Comparison of ENCODE assay signal across 8 cellular contexts in the genomic region with DNA sequence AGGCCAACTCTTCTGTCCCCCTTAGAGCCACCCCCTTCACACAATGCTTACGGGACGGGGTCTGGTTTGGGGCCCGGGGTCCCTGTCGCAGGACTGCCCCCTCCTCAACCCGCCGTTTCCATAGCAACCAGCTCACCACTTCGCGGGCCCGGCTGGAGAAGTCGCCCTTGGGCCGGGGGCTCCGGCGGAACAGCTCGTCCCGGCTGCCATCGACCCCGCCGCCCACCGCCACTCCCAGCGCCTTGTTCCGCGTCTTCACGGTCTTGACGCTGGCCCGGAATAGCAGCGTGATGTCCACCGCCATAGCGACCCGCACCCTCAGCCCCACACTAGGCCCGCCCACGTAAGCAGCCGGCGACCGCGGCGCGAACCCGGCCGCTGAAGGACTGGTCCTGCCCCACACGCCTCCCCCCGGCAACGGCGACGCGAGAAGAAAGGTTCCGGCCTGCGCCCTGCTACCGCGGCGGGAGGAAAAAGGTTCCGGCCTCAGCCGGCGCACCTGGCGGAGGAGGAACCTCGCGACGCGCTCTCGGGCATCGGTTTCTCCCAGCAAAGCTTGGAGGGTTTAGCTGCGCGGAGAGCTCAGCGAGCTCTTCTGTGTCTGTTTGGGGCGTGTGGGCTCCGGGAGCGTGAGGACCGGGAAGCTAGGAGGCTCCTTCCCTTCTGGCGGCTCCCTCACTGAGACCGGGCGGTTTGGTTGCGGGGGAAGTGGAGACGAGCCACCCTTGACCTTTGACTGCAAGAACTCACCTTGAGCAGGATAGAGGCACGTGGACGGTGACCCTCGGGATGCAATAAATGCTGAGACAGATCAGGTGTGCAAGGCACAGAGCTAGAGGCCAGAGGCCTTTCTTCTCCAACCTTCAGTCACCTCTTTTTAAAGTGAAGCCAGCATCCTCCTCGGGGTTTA. TPM values are rescaled to one million over a fixed set of nuclear protein-coding genes. Genes with fewer than 3 reads are reported as not detected.
DNase-seq lines count a peak whose midpoint lies in the region; ATAC-seq and TF ChIP-seq lines count a peak whose summit lies in the region.

A gene (minus strand): TSS at position 388 of the 910 bp plus-strand sequence. CDS start 84 bp downstream, at position 304.

- DNase-seq in NCI-H1930 (lab: John Stamatoyannopoulos, UW) (peak; percentile 74 to 82), T-helper 9 cell (peak; percentile 82), astrocyte of the cerebellum (ENCODE audit: low read depth) (peak; percentile 65), hepatocyte (ENCODE audit: low spot score) (peak; percentile 94), retina (peak; percentile 97), OCI-M2 (lab: John Stamatoyannopoulos, UW; ENCODE audit: unreplicated experiment) (no peak)

- peak within 1 kb of the TSS; percentile 94 for H2AFZ ChIP-seq in hepatocyte

- no peaks in the 10 kb centered on the region for H3K36me3 ChIP-seq in hepatocyte (replicated peaks; ENCODE audit: insufficient read depth, low read depth)

- peak within 1 kb of the TSS; percentile 93 for H3K27ac ChIP-seq in hepatocyte

- H3K4me3 ChIP-seq in astrocyte of the cerebellum (ENCODE audit: low read depth, low read length) (peak within 1 kb of the TSS; percentile 98), hepatocyte (peak within 1 kb of the TSS; percentile 71)

- no peaks in the 10 kb centered on the region for H3K9me2 ChIP-seq in hepatocyte (replicated peaks; ENCODE audit: insufficient read depth)

- H3K4me1 ChIP-seq in hepatocyte (ENCODE audit: insufficient read depth) = peaks cover 19% of the 10 kb centered on the region

- H3K79me2 ChIP-seq in hepatocyte = peaks cover 68% of the 10 kb centered on the region

- peaks cover 3% of the 10 kb centered on the region for H4K20me1 ChIP-seq in hepatocyte (ENCODE audit: insufficient read depth, poor library complexity, severe bottlenecking)

- no peaks in the 10 kb centered on the region for H3K9me3 ChIP-seq in hepatocyte (ENCODE audit: low read depth)

- in situ Hi-C loops in astrocyte of the cerebellum (cut with HindIII; ENCODE audit: low sequenced_read_pairs) = no loop called here

- TF ChIP-seq CTCF in astrocyte of the cerebellum (IDR thresholded peaks at IDR 0.05; ENCODE audit: low read depth, low read length, missing control alignments) (no peak), hepatocyte (IDR thresholded peaks at IDR 0.05; ENCODE audit: poor library complexity) (no peak)

- WGBS in hepatocyte (ENCODE audit: low lambda C conversion rate, missing lambda C conversion rate) = under 1% methylated on average over 71 of the region's 76 CpGs

- H3K4me2 ChIP-seq in hepatocyte = peak within 1 kb of the TSS; percentile 89

- peak; percentile 88 for TF ChIP-seq POLR2A in GM18505 (IDR thresholded peaks at IDR 0.05; ENCODE audit: borderline replicate concordance, extremely low read depth, insufficient read depth, insufficient read length)

- H3K27me3 ChIP-seq in hepatocyte = no peaks in the 10 kb centered on the region

- ATAC-seq in GM18505 (IDR thresholded peaks at IDR 0.05; ENCODE audit: unreplicated experiment) (peak; percentile 82), HG02938 (IDR thresholded peaks at IDR 0.05; ENCODE audit: unreplicated experiment) (peak; percentile 71)

RNA-seq across cellular contexts. Expression of the gene that starts here (rescaled TPM):
- total RNA-seq in hepatocyte = 40.4 and 54.3 TPM in 2 replicates
- polyA plus RNA-seq in hepatocyte = 32.1 and 35.2 TPM in 2 replicates
